17 cellular contexts compared by ENCODE assay signal in the genomic region with DNA sequence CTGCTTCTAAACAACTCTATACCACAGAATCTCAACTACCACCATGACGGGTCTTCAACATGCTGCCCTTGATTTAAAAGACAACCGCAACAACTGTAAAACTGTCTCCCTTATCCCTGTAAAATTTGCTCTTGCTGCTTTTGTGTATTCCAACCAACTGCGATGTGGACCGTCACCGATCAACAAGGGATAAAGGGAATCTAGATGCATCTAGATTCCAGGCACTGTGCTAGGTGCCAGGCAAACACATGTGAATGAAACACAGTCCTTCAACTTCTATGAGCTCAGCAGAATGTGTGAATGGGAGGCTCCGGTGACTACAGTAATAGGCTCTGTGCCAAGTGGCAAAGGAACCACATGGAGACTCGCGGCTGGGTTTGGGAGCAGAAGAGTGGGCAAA. TPM values are rescaled to one million over a fixed set of nuclear protein-coding genes. Genes with fewer than 3 reads are reported as not detected.
DNase-seq lines count a peak whose midpoint lies in the region; ATAC-seq and TF ChIP-seq lines count a peak whose summit lies in the region.
"Had no signal": no experiment of that assay in that cellular context is flagged by ENCODE, and none has a peak within 500 bp of the region (broad histone marks: within the 10 kb centered on the region; RNA-seq: fewer than 3 reads in every experiment).

No MANE protein-coding gene starts in this region.

- H3K36me3 Mint-ChIP-seq in endothelial cell (ENCODE audit: low read depth, unreplicated experiment) (peaks cover 8% of the 10 kb centered on the region), nephron progenitor cell (ENCODE audit: low read depth) (no peaks in the 10 kb centered on the region)
- H3K36me3 Mint-ChIP-seq in T-helper 2 cell treated with Interferon-gamma antibody and Interleukin-4, amounts not matched to agents 5 μg/mL and 100 μg/mL, for 36 hours (ENCODE audit: low read depth) = no peaks in the 10 kb centered on the region
- H3K36me3 Mint-ChIP-seq: natural killer cell treated with Interleukin-12 subunit alpha and Interleukin-12 subunit beta and Interleukin-15 and Interleukin-18, amount 100 ng/mL, for 72 hours; T-cell had no signal

- H3K9me3 Mint-ChIP-seq in endothelial cell (ENCODE audit: unreplicated experiment) = no peaks in the 10 kb centered on the region
- H3K9me3 Mint-ChIP-seq in nephron progenitor cell = no peaks in the 10 kb centered on the region
- H3K9me3 Mint-ChIP-seq in T-helper 2 cell treated with Interferon-gamma antibody and Interleukin-4, amounts not matched to agents 5 μg/mL and 100 μg/mL, for 36 hours = no peaks in the 10 kb centered on the region
- H3K9me3 Mint-ChIP-seq: natural killer cell treated with Interleukin-12 subunit alpha and Interleukin-12 subunit beta and Interleukin-15 and Interleukin-18, amount 100 ng/mL, for 72 hours; T-cell had no signal

- H3K4me3 Mint-ChIP-seq in endothelial cell (ENCODE audit: unreplicated experiment) = no peak overlapping the region
- no peak overlapping the region for H3K4me3 Mint-ChIP-seq in nephron progenitor cell
- H3K4me3 Mint-ChIP-seq in T-helper 2 cell treated with Interferon-gamma antibody and Interleukin-4, amounts not matched to agents 5 μg/mL and 100 μg/mL, for 36 hours = no peak overlapping the region
- H3K4me3 Mint-ChIP-seq: natural killer cell treated with Interleukin-12 subunit alpha and Interleukin-12 subunit beta and Interleukin-15 and Interleukin-18, amount 100 ng/mL, for 72 hours; T-cell had no signal

- TF ChIP-seq CTCF in endothelial cell (IDR thresholded peaks at IDR 0.05; ENCODE audit: unreplicated experiment) (no peak), nephron progenitor cell (IDR thresholded peaks at IDR 0.05) (no peak)

- ATAC-seq in HG02981 (IDR thresholded peaks at IDR 0.05; ENCODE audit: unreplicated experiment) = no peak
- ATAC-seq: natural killer cell treated with Interleukin-12 subunit alpha and Interleukin-12 subunit beta and Interleukin-15 and Interleukin-18, amount 100 ng/mL, for 72 hours; T-cell; upper lobe of right lung had no signal

- H3K27me3 Mint-ChIP-seq in endothelial cell (ENCODE audit: unreplicated experiment) (peaks cover 5% of the 10 kb centered on the region), nephron progenitor cell (ENCODE audit: low read depth, poor library complexity) (peaks cover 13% of the 10 kb centered on the region)
- H3K27me3 Mint-ChIP-seq in T-helper 2 cell treated with Interferon-gamma antibody and Interleukin-4, amounts not matched to agents 5 μg/mL and 100 μg/mL, for 36 hours (ENCODE audit: low read depth) = peaks cover 15% of the 10 kb centered on the region

- DNase-seq in NCI-H2107 treated with DMSO at 0.1 percent for 48 hours (lab: John Stamatoyannopoulos, UW; ENCODE audit: unreplicated experiment) (peak; percentile 2), NCI-H2107 (lab: John Stamatoyannopoulos, UW) (no peak), RKO (ENCODE audit: low spot score) (peak; percentile 32), endothelial cell (ENCODE audit: low spot score) (no peak), pons (ENCODE audit: low spot score) (peak; percentile 40), nephron progenitor cell (no peak)
- no peak for DNase-seq in T-helper 2 cell treated with Interferon-gamma antibody and Interleukin-4, amounts not matched to agents 5 μg/mL and 100 μg/mL, for 36 hours (ENCODE audit: low spot score)
- DNase-seq: activated CD4-positive, alpha-beta T cell treated with anti-CD3 and anti-CD28 coated beads, Interleukin-2, amount 50 U/mL, for 48 hours; activated naive CD4-positive, alpha-beta T cell; NCI-H226; small intestine; stimulated activated CD4-positive, alpha-beta T cell treated with anti-CD3 and anti-CD28 coated beads, Interleukin-4, amount 100 ng/mL, for 1 hour; T-cell; upper lobe of right lung had no signal

- peak overlapping the region; percentile 25 for H3K27ac Mint-ChIP-seq in endothelial cell (ENCODE audit: unreplicated experiment)
- H3K27ac Mint-ChIP-seq in nephron progenitor cell = no peak overlapping the region
- no peak overlapping the region for H3K27ac Mint-ChIP-seq in T-helper 2 cell treated with Interferon-gamma antibody and Interleukin-4, amounts not matched to agents 5 μg/mL and 100 μg/mL, for 36 hours
- H3K27ac Mint-ChIP-seq: natural killer cell treated with Interleukin-12 subunit alpha and Interleukin-12 subunit beta and Interleukin-15 and Interleukin-18, amount 100 ng/mL, for 72 hours; T-cell had no signal

- H3K4me1 Mint-ChIP-seq in endothelial cell (ENCODE audit: unreplicated experiment) (peaks cover 28% of the 10 kb centered on the region), nephron progenitor cell (peaks cover 14% of the 10 kb centered on the region)
- peaks cover 9% of the 10 kb centered on the region for H3K4me1 Mint-ChIP-seq in T-helper 2 cell treated with Interferon-gamma antibody and Interleukin-4, amounts not matched to agents 5 μg/mL and 100 μg/mL, for 36 hours (ENCODE audit: low read depth)

RNA-seq across cellular contexts. Expression of gene PRND, which starts 3.9 kb away (rescaled TPM):
- 371 TPM for total RNA-seq in endothelial cell (ENCODE audit: unreplicated experiment)
- total RNA-seq: chondrocyte; natural killer cell treated with Interleukin-12 subunit alpha and Interleukin-12 subunit beta and Interleukin-15 and Interleukin-18, amount 100 ng/mL, for 72 hours; T-cell had no signal

RNA-seq across cellular contexts. Expression of gene PRNP, which starts 31.6 kb away (rescaled TPM):
- total RNA-seq in endothelial cell (ENCODE audit: unreplicated experiment) = 157 TPM

Comparison
In these comparisons a context has a peak if more than half of its experiments do, and no peak if none do; other contexts are left out.
1. DNase-seq: peak in NCI-H2107 treated with DMSO at 0.1 percent for 48 hours (single experiment), RKO (single experiment) and pons (single experiment); none in NCI-H2107 (single experiment), endothelial cell (single experiment), nephron progenitor cell (single experiment) and T-helper 2 cell treated with Interferon-gamma antibody and Interleukin-4, amounts not matched to agents 5 μg/mL and 100 μg/mL, for 36 hours (single experiment).